In the genomic region with DNA sequence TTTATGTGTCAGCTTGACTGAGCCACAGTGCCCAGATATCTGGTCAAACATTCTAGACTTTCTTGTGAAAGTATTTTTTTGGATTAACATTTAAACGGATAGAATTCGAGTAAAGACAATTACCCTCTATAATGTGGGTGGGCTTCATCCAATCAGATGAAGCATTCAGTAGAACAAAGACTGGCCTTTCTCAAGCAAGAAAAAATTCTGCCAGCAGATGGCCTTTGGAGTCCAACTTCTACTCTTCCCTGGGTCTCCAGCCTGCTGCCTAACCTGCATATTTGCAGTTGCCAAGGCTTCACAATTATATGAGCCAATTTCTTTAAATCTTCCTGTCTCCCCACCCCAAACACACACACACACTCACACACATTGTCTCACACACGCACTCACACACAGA, we compare ENCODE assay signal across 9 cellular contexts.
DNase-seq lines count a peak whose midpoint lies in the region; ATAC-seq, FAIRE-seq and TF ChIP-seq lines count a peak whose summit lies in the region.
"Had no signal": no experiment of that assay in that cellular context is flagged by ENCODE, and none has a peak within 500 bp of the region (broad histone marks: within the 10 kb centered on the region; RNA-seq: fewer than 3 reads in every experiment).

No MANE protein-coding gene starts in this region.

- no peaks in the 10 kb centered on the region for H4K20me1 ChIP-seq in endothelial cell of umbilical vein (replicated peaks; ENCODE audit: control insufficient read depth, extremely low read depth, insufficient read depth, low read length)

- H3K4me3 Mint-ChIP-seq in CD4-positive, CD25-positive, alpha-beta regulatory T cell: no peak overlapping the region
- H3K4me3 Mint-ChIP-seq in CD14-positive monocyte: no peak overlapping the region

- POLR2A ChIA-PET in endothelial cell of umbilical vein (lab: Charles Lee): no interaction called here

- no peak overlapping the region for H3K4me2 ChIP-seq in endothelial cell of umbilical vein (ENCODE audit: insufficient read depth, low read length)

- no peaks in the 10 kb centered on the region for H3K9me1 ChIP-seq in endothelial cell of umbilical vein (replicated peaks; ENCODE audit: control insufficient read depth, extremely low read depth, insufficient read depth, low read length)

- no peak for FAIRE-seq in endothelial cell of umbilical vein (lab: Jason Lieb, UNC)

- in situ Hi-C loops in GM13977 (cut with MboI; ENCODE audit: low pct_unique_long_range_greater_than_20kb, low sequenced_read_pairs, unreplicated experiment): no loop called here

- no peaks in the 10 kb centered on the region for H3K79me2 ChIP-seq in endothelial cell of umbilical vein (ENCODE audit: control insufficient read depth, insufficient read depth, low read length)

- dilution Hi-C loops in endothelial cell of umbilical vein (cut with MboI; ENCODE audit: extremely low pct_ligation_motif_present, low sequenced_read_pairs): no loop called here

- H3K27ac Mint-ChIP-seq in CD4-positive, CD25-positive, alpha-beta regulatory T cell: no peak overlapping the region
- no peak overlapping the region for H3K27ac Mint-ChIP-seq in CD14-positive monocyte

- H3K27me3 Mint-ChIP-seq in CD4-positive, CD25-positive, alpha-beta regulatory T cell: peaks cover 6% of the 10 kb centered on the region
- H3K27me3 Mint-ChIP-seq in CD14-positive monocyte (ENCODE audit: low read depth in 3 of 3): peaks cover 0 to 2% (median 0%) of the 10 kb centered on the region in 3 donors

- no peaks in the 10 kb centered on the region for H3K36me3 ChIP-seq in CD4-positive, CD25-positive, alpha-beta regulatory T cell (ENCODE audit: control insufficient read depth, insufficient read depth, low read length)
- no peaks in the 10 kb centered on the region for H3K36me3 ChIP-seq in endothelial cell of umbilical vein (ENCODE audit: control insufficient read depth in 2 of 2, extremely low read depth in 1 of 2, insufficient read depth in 2 of 2, low read length in 2 of 2)

- H3K9ac ChIP-seq in endothelial cell of umbilical vein (replicated peaks; ENCODE audit: extremely low read depth, insufficient read depth, low read length): no peak overlapping the region

- CTCF ChIA-PET in endothelial cell of umbilical vein (lab: Charles Lee): interaction anchor here (1.5 to 3.2 kb wide), 2 partner anchors 143 to 285 kb away, joined by 3 to 43 read pairs; no protein-coding TSS in a partner anchor

- no peak overlapping the region for H3K4me3 ChIP-seq in CD4-positive, CD25-positive, alpha-beta regulatory T cell (ENCODE audit: low read depth, low read length)
- no peak overlapping the region for H3K4me3 ChIP-seq in endothelial cell of umbilical vein (replicated peaks in 1 of 3; ENCODE audit: insufficient read depth in 1 of 3, low read depth in 1 of 3, low read length in 3 of 3)

- TF ChIP-seq POLR2A in endothelial cell of umbilical vein (IDR thresholded peaks at IDR 0.05; ENCODE audit: low read depth, low read length): no peak

- H3K27ac ChIP-seq in CD4-positive, CD25-positive, alpha-beta regulatory T cell (ENCODE audit: insufficient read depth, low read length, poor library complexity, severe bottlenecking): no peak overlapping the region
- no peak overlapping the region for H3K27ac ChIP-seq in endothelial cell of umbilical vein (ENCODE audit: insufficient read depth, low read depth, low read length)

- intact Hi-C loops in endothelial cell of umbilical vein (cut with micrococcal nuclease) (loop anchor here (1.0 to 10.0 kb wide), 4 partner anchors 143 to 797 kb away; no protein-coding TSS in a partner anchor), CD14-positive monocyte (cut with micrococcal nuclease) (no loop called here)

- H3K9me3 Mint-ChIP-seq in CD4-positive, CD25-positive, alpha-beta regulatory T cell: peaks cover 0 to 8% (median 0%) of the 10 kb centered on the region in 7 donors
- peaks cover 0 to 2% (median 0%) of the 10 kb centered on the region in 7 donors for H3K9me3 Mint-ChIP-seq in CD14-positive monocyte

- H3K27me3 ChIP-seq in CD4-positive, CD25-positive, alpha-beta regulatory T cell (ENCODE audit: control insufficient read depth, insufficient read depth, low read length): no peaks in the 10 kb centered on the region
- no peaks in the 10 kb centered on the region for H3K27me3 ChIP-seq in endothelial cell of umbilical vein (ENCODE audit: control insufficient read depth in 2 of 2, insufficient read depth in 2 of 2, low read length in 2 of 2)

- no peak overlapping the region for H2AFZ ChIP-seq in endothelial cell of umbilical vein (ENCODE audit: low read depth, low read length)

- no peaks in the 10 kb centered on the region for H3K36me3 Mint-ChIP-seq in CD4-positive, CD25-positive, alpha-beta regulatory T cell
- H3K36me3 Mint-ChIP-seq in CD14-positive monocyte: no peaks in the 10 kb centered on the region

- no peaks in the 10 kb centered on the region for H3K4me1 ChIP-seq in CD4-positive, CD25-positive, alpha-beta regulatory T cell (ENCODE audit: control insufficient read depth, insufficient read depth, low read length, poor library complexity, severe bottlenecking)
- H3K4me1 ChIP-seq in endothelial cell of umbilical vein (ENCODE audit: control insufficient read depth, extremely low read depth, insufficient read depth, low read length): no peaks in the 10 kb centered on the region

- H3K9me3 ChIP-seq in CD4-positive, CD25-positive, alpha-beta regulatory T cell (ENCODE audit: control insufficient read depth in 2 of 2, low read length in 2 of 2): no peaks in the 10 kb centered on the region
- no peaks in the 10 kb centered on the region for H3K9me3 ChIP-seq in endothelial cell of umbilical vein (replicated peaks; ENCODE audit: control insufficient read depth, insufficient read depth, low read length)

- no peak for ATAC-seq in CD4-positive, CD25-positive, alpha-beta regulatory T cell (ENCODE audit: low read depth in 2 of 2)
- ATAC-seq in GM21367 (IDR thresholded peaks at IDR 0.05; ENCODE audit: unreplicated experiment) (no peak), HG02642 (IDR thresholded peaks at IDR 0.05; ENCODE audit: poor library complexity, unreplicated experiment) (no peak)

- no peaks in the 10 kb centered on the region for H3K4me1 Mint-ChIP-seq in CD4-positive, CD25-positive, alpha-beta regulatory T cell
- H3K4me1 Mint-ChIP-seq in CD14-positive monocyte: no peaks in the 10 kb centered on the region

- DNase-seq in CD4-positive, CD25-positive, alpha-beta regulatory T cell: peak in 2 of 3 donors; percentile 10 to 34
- DNase-seq in GM13977 (ENCODE audit: low spot score): no peak
- peak; percentile 17 for DNase-seq in NCI-H510A (lab: John Stamatoyannopoulos, UW)
- peak; percentile 49 for DNase-seq in endothelial cell of umbilical vein (ENCODE audit: low read depth, low spot score)
- no peak for DNase-seq in CD14-positive monocyte (ENCODE audit: low spot score)
- no peak for DNase-seq in activated CD8-positive, alpha-beta memory T cell treated with anti-CD3 and anti-CD28 coated beads for 24 hours
- DNase-seq: NCI-H226 had no signal

- TF ChIP-seq CTCF in GM13977 (IDR thresholded peaks at IDR 0.05; ENCODE audit: extremely low read depth, insufficient read depth, missing control alignments) (peak; percentile 47), endothelial cell of umbilical vein (IDR thresholded peaks at IDR 0.05; ENCODE audit: extremely low read depth in 1 of 2, insufficient read depth in 1 of 2, low read depth in 1 of 2, low read length in 2 of 2) (peak; percentile 20 to 43), CD14-positive monocyte (IDR thresholded peaks at IDR 0.05) (no peak)

- BruUV-seq in endothelial cell of umbilical vein (replicated peaks; lab: Mats Ljungman, UMichigan): no TSS peak

TF ChIP-seq in endothelial cell of umbilical vein, 7 proteins besides CTCF, POLR2A, EP300 and RAD21:
- no peak for TF ChIP-seq JUN (IDR thresholded peaks at IDR 0.05; ENCODE audit: borderline replicate concordance, insufficient read depth, insufficient read length, low read depth)
- TF ChIP-seq FOS (IDR thresholded peaks at IDR 0.05; ENCODE audit: borderline replicate concordance, insufficient read depth, low read length): no peak
- TF ChIP-seq MYC (IDR thresholded peaks at IDR 0.05; ENCODE audit: low read depth, low read length): no peak
- TF ChIP-seq EZH2 (IDR thresholded peaks at IDR 0.05; ENCODE audit: borderline replicate concordance, low read depth, low read length, severe bottlenecking): no peak
- no peak for TF ChIP-seq POLR2AphosphoS5 (IDR thresholded peaks at IDR 0.05; ENCODE audit: insufficient read depth, low read depth, low read length)
- TF ChIP-seq, protein P1, sequence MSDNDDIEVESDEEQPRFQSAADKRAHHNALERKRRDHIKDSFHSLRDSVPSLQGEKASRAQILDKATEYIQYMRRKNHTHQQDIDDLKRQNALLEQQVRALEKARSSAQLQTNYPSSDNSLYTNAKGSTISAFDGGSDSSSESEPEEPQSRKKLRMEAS (IDR thresholded peaks at IDR 0.05; ENCODE audit: insufficient read depth, insufficient read length): no peak
- no peak for TF ChIP-seq GATA2 (IDR thresholded peaks at IDR 0.05; ENCODE audit: insufficient read depth, insufficient read length, low read depth, low read length)

Comparison
In these comparisons a context has a peak if more than half of its experiments do, and no peak if none do; other contexts are left out.
1. DNase-seq: peak in CD4-positive, CD25-positive, alpha-beta regulatory T cell (2 of 3), NCI-H510A (single experiment) and endothelial cell of umbilical vein (single experiment); none in GM13977 (single experiment), CD14-positive monocyte (single experiment) and activated CD8-positive, alpha-beta memory T cell treated with anti-CD3 and anti-CD28 coated beads for 24 hours (single experiment).